In genomic region chr10:123135415-123136141, GRCh38 we compare ENCODE assay signal across 8 cellular contexts. TPM values are rescaled to one million over a fixed set of nuclear protein-coding genes. Genes with fewer than 3 reads are reported as not detected.
DNase-seq lines count a peak whose midpoint lies in the region; ATAC-seq and TF ChIP-seq lines count a peak whose summit lies in the region.

TSS of gene HMX3 (plus strand) at chr10:123135970. CDS start at chr10:123136051, 81 bp downstream.

- no peaks in the 10 kb centered on the region for H3K36me3 Mint-ChIP-seq in activated T-helper 2 cell treated with anti-CD3 and anti-CD28 coated beads, Interferon-gamma antibody, Interleukin-2, Interleukin-4, amounts not matched to agents 10 μg/mL and 5 μg/mL and 100 μg/mL, durations not matched to agents 14 hours and 24 hours and 36 hours (ENCODE audit: low read depth)

- H3K27me3 ChIP-seq in lung (ENCODE audit: control insufficient read depth, insufficient read depth) = peaks cover 17% of the 10 kb centered on the region
- peaks cover 94 to 100% of the 10 kb centered on the region in 2 donors for H3K27me3 ChIP-seq in left lung

- H3K9me3 Mint-ChIP-seq in activated T-helper 2 cell treated with anti-CD3 and anti-CD28 coated beads, Interferon-gamma antibody, Interleukin-2, Interleukin-4, amounts not matched to agents 10 μg/mL and 5 μg/mL and 100 μg/mL, durations not matched to agents 14 hours and 24 hours and 36 hours = no peaks in the 10 kb centered on the region

- H3K9me3 ChIP-seq in lung (ENCODE audit: control insufficient read depth in 2 of 2, insufficient read depth in 1 of 2, low read length in 1 of 2) = peaks cover 0 to 3% of the 10 kb centered on the region in 2 donors
- H3K9me3 ChIP-seq in left lung = no peaks in the 10 kb centered on the region

- intact Hi-C loops in activated T-helper 2 cell treated with anti-CD3 and anti-CD28 coated beads, Interferon-gamma antibody, Interleukin-2, Interleukin-4, amounts not matched to agents 10 μg/mL and 5 μg/mL and 100 μg/mL, durations not matched to agents 14 hours and 24 hours and 36 hours (cut with micrococcal nuclease) = loop anchor here (2.0 to 5.0 kb wide), 2 partner anchors 13 to 247 kb away; partner anchors contain the start of gene HMX2
- intact Hi-C loops in left lung (cut with DNase I) = no loop called here

- H3K4me3 ChIP-seq in lung = peak within 1 kb of the TSS; percentile 5
- peak within 1 kb of the TSS in 1 of 2 donors; percentile 34 for H3K4me3 ChIP-seq in left lung

- peaks cover 19% of the 10 kb centered on the region for H3K4me1 Mint-ChIP-seq in activated T-helper 2 cell treated with anti-CD3 and anti-CD28 coated beads, Interferon-gamma antibody, Interleukin-2, Interleukin-4, amounts not matched to agents 10 μg/mL and 5 μg/mL and 100 μg/mL, durations not matched to agents 14 hours and 24 hours and 36 hours (ENCODE audit: low read depth)

- 1% methylated on average over 68 to 76 of the region's 76 CpGs for WGBS in lung, 2 donors

- no peak within 1 kb of the TSS for H3K27ac ChIP-seq in lung (ENCODE audit: low read depth in 1 of 2, low read length in 1 of 2)
- H3K27ac ChIP-seq in left lung = no peak within 1 kb of the TSS

- TF ChIP-seq CTCF in lung (IDR thresholded peaks at IDR 0.05; ENCODE audit: control extremely low read depth, extremely low read depth) (no peak), left lung (IDR thresholded peaks at IDR 0.05) (no peak)

- no peaks in the 10 kb centered on the region for H3K36me3 ChIP-seq in lung (ENCODE audit: control insufficient read depth in 2 of 2, insufficient read depth in 2 of 2, low read length in 2 of 2)
- H3K36me3 ChIP-seq in left lung = no peaks in the 10 kb centered on the region

- ATAC-seq in lung (ENCODE audit: insufficient read depth, low FRiP score) (no peak), left lung (no peak)

- H3K27ac Mint-ChIP-seq in activated T-helper 2 cell treated with anti-CD3 and anti-CD28 coated beads, Interferon-gamma antibody, Interleukin-2, Interleukin-4, amounts not matched to agents 10 μg/mL and 5 μg/mL and 100 μg/mL, durations not matched to agents 14 hours and 24 hours and 36 hours = no peak within 1 kb of the TSS

- DNase-seq in DMS53 (lab: John Stamatoyannopoulos, UW) (peak; percentile 39), DMS53 treated with DMSO at 0.1 percent for 48 hours (lab: John Stamatoyannopoulos, UW; ENCODE audit: unreplicated experiment) (no peak), NCI-H146 (lab: John Stamatoyannopoulos, UW) (peak; percentile 83), lung (ENCODE audit: low spot score) (no peak), left lung (no peak), germinal center (ENCODE audit: low spot score) (no peak), hepatic stellate cell (ENCODE audit: low spot score) (no peak)
- DNase-seq in activated T-helper 2 cell treated with anti-CD3 and anti-CD28 coated beads, Interferon-gamma antibody, Interleukin-2, Interleukin-4, amounts not matched to agents 10 μg/mL and 5 μg/mL and 100 μg/mL, durations not matched to agents 14 hours and 24 hours and 36 hours (ENCODE audit: low spot score) = peak; percentile 22

- H3K4me1 ChIP-seq in lung (ENCODE audit: control insufficient read depth in 2 of 2, insufficient read depth in 2 of 2, low read length in 2 of 2) (peaks cover 2 to 33% of the 10 kb centered on the region in 2 donors), left lung (peaks cover 26 to 65% of the 10 kb centered on the region in 2 donors)

- peaks cover 68% of the 10 kb centered on the region for H3K27me3 Mint-ChIP-seq in activated T-helper 2 cell treated with anti-CD3 and anti-CD28 coated beads, Interferon-gamma antibody, Interleukin-2, Interleukin-4, amounts not matched to agents 10 μg/mL and 5 μg/mL and 100 μg/mL, durations not matched to agents 14 hours and 24 hours and 36 hours (ENCODE audit: low read depth)

- peak within 1 kb of the TSS; percentile 13 for H3K4me3 Mint-ChIP-seq in activated T-helper 2 cell treated with anti-CD3 and anti-CD28 coated beads, Interferon-gamma antibody, Interleukin-2, Interleukin-4, amounts not matched to agents 10 μg/mL and 5 μg/mL and 100 μg/mL, durations not matched to agents 14 hours and 24 hours and 36 hours (ENCODE audit: low read depth)

RNA-seq across cellular contexts. Expression of gene HMX3, which starts in this region (rescaled TPM):
- not detected in 2 replicates for total RNA-seq in activated T-helper 2 cell treated with anti-CD3 and anti-CD28 coated beads, Interferon-gamma antibody, Interleukin-2, Interleukin-4, amounts not matched to agents 10 μg/mL and 5 μg/mL and 100 μg/mL, durations not matched to agents 14 hours and 24 hours and 36 hours
- not detected for total RNA-seq in lung
- polyA plus RNA-seq in lung = not detected
- not detected for total RNA-seq in left lung

Comparison
In these comparisons a context has a peak if more than half of its experiments do, and no peak if none do; other contexts are left out.
1. DNase-seq: peak in DMS53 (single experiment) and NCI-H146 (single experiment); none in DMS53 treated with DMSO at 0.1 percent for 48 hours (single experiment), lung (single experiment), left lung (0 of 2), germinal center (single experiment) and hepatic stellate cell (single experiment).
2. Peak in DNase-seq in activated T-helper 2 cell treated with anti-CD3 and anti-CD28 coated beads, Interferon-gamma antibody, Interleukin-2, Interleukin-4, amounts not matched to agents 10 μg/mL and 5 μg/mL and 100 μg/mL, durations not matched to agents 14 hours and 24 hours and 36 hours; RNA of the gene not detected or under 1 TPM.